ENCODE assay signal across 1 cellular context in genomic region chr16:69465083-69465721, GRCh38.
A peak's percentile ranks its signal among the peaks of the same experiment; 100 is the strongest.
TF ChIP-seq lines count a peak whose summit lies in the region.

No MANE protein-coding gene starts in this region.

TF ChIP-seq in HepG2, 621 proteins besides CTCF, POLR2A, EP300 and RAD21 (continued from another document and continues in another):
- peak; percentile 31; the same call in 1 of the 2 replicates for TF ChIP-seq IKZF5 (CRISPR knock-in tag; IDR thresholded peaks at IDR 0.05)
- TF ChIP-seq, protein P1, sequence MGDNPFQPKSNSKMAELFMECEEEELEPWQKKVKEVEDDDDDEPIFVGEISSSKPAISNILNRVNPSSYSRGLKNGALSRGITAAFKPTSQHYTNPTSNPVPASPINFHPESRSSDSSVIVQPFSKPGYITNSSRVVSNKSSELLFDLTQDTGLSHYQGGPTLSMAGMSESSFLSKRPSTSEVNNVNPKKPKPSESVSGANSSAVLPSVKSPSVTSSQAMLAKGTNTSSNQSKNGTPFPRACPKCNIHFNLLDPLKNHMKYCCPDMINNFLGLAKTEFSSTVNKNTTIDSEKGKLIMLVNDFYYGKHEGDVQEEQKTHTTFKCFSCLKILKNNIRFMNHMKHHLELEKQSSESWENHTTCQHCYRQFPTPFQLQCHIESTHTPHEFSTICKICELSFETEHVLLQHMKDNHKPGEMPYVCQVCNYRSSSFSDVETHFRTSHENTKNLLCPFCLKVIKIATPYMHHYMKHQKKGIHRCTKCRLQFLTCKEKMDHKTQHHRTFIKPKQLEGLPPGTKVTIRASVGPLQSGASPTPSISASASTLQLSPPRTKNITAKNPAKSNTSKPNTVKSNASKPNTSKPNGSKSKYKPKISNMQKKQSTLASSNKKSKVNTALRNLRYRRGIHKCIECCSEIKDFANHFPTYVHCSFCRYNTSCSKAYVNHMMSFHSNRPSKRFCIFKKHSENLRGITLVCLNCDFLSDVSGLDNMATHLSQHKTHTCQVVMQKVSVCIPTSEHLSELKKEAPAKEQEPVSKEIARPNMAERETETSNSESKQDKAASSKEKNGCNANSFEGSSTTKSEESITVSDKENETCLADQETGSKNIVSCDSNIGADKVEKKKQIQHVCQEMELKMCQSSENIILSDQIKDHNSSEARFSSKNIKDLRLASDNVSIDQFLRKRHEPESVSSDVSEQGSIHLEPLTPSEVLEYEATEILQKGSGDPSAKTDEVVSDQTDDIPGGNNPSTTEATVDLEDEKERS (CRISPR knock-in tag; IDR thresholded peaks at IDR 0.05) = 0 out of 2 replicates have a peak, but pooled peaks have one; percentile 25
- TF ChIP-seq, protein P2, sequence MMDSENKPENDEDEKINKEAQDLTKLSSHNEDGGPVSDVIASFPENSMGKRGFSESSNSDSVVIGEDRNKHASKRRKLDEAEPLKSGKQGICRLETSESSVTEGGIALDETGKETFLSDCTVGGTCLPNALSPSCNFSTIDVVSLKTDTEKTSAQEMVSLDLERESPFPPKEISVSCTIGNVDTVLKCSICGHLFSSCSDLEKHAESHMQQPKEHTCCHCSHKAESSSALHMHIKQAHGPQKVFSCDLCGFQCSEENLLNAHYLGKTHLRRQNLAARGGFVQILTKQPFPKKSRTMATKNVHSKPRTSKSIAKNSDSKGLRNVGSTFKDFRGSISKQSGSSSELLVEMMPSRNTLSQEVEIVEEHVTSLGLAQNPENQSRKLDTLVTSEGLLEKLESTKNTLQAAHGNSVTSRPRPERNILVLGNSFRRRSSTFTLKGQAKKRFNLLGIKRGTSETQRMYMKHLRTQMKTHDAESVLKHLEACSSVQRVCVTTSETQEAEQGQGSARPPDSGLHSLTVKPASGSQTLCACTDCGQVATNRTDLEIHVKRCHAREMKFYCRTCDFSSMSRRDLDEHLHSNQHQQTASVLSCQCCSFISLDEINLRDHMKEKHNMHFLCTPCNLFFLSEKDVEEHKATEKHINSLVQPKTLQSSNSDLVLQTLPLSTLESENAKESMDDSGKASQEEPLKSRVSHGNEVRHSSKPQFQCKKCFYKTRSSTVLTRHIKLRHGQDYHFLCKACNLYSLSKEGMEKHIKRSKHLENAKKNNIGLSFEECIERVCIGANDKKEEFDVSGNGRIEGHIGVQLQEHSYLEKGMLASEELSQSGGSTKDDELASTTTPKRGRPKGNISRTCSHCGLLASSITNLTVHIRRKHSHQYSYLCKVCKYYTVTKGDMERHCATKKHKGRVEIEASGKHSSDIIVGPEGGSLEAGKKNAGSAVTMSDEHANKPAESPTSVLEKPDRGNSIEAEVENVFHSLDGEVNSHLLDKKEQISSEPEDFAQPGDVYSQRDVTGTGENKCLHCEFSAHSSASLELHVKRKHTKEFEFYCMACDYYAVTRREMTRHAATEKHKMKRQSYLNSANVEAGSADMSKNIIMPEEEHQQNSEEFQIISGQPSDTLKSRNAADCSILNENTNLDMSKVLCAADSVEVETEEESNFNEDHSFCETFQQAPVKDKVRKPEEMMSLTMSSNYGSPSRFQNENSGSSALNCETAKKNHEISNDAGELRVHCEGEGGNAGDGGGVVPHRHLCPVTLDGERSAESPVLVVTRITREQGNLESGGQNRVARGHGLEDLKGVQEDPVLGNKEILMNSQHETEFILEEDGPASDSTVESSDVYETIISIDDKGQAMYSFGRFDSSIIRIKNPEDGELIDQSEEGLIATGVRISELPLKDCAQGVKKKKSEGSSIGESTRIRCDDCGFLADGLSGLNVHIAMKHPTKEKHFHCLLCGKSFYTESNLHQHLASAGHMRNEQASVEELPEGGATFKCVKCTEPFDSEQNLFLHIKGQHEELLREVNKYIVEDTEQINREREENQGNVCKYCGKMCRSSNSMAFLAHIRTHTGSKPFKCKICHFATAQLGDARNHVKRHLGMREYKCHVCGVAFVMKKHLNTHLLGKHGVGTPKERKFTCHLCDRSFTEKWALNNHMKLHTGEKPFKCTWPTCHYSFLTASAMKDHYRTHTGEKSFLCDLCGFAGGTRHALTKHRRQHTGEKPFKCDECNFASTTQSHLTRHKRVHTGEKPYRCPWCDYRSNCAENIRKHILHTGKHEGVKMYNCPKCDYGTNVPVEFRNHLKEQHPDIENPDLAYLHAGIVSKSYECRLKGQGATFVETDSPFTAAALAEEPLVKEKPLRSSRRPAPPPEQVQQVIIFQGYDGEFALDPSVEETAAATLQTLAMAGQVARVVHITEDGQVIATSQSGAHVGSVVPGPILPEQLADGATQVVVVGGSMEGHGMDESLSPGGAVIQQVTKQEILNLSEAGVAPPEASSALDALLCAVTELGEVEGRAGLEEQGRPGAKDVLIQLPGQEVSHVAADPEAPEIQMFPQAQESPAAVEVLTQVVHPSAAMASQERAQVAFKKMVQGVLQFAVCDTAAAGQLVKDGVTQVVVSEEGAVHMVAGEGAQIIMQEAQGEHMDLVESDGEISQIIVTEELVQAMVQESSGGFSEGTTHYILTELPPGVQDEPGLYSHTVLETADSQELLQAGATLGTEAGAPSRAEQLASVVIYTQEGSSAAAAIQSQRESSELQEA (CRISPR knock-in tag; IDR thresholded peaks at IDR 0.05; ENCODE audit: not compliant biosample characterization) = no peak
- no peak for TF ChIP-seq ZNF34 (CRISPR knock-in tag; IDR thresholded peaks at IDR 0.05; ENCODE audit: borderline replicate concordance)
- TF ChIP-seq ZNF720 (CRISPR knock-in tag; IDR thresholded peaks at IDR 0.05) = no peak
- TF ChIP-seq, protein P3, sequence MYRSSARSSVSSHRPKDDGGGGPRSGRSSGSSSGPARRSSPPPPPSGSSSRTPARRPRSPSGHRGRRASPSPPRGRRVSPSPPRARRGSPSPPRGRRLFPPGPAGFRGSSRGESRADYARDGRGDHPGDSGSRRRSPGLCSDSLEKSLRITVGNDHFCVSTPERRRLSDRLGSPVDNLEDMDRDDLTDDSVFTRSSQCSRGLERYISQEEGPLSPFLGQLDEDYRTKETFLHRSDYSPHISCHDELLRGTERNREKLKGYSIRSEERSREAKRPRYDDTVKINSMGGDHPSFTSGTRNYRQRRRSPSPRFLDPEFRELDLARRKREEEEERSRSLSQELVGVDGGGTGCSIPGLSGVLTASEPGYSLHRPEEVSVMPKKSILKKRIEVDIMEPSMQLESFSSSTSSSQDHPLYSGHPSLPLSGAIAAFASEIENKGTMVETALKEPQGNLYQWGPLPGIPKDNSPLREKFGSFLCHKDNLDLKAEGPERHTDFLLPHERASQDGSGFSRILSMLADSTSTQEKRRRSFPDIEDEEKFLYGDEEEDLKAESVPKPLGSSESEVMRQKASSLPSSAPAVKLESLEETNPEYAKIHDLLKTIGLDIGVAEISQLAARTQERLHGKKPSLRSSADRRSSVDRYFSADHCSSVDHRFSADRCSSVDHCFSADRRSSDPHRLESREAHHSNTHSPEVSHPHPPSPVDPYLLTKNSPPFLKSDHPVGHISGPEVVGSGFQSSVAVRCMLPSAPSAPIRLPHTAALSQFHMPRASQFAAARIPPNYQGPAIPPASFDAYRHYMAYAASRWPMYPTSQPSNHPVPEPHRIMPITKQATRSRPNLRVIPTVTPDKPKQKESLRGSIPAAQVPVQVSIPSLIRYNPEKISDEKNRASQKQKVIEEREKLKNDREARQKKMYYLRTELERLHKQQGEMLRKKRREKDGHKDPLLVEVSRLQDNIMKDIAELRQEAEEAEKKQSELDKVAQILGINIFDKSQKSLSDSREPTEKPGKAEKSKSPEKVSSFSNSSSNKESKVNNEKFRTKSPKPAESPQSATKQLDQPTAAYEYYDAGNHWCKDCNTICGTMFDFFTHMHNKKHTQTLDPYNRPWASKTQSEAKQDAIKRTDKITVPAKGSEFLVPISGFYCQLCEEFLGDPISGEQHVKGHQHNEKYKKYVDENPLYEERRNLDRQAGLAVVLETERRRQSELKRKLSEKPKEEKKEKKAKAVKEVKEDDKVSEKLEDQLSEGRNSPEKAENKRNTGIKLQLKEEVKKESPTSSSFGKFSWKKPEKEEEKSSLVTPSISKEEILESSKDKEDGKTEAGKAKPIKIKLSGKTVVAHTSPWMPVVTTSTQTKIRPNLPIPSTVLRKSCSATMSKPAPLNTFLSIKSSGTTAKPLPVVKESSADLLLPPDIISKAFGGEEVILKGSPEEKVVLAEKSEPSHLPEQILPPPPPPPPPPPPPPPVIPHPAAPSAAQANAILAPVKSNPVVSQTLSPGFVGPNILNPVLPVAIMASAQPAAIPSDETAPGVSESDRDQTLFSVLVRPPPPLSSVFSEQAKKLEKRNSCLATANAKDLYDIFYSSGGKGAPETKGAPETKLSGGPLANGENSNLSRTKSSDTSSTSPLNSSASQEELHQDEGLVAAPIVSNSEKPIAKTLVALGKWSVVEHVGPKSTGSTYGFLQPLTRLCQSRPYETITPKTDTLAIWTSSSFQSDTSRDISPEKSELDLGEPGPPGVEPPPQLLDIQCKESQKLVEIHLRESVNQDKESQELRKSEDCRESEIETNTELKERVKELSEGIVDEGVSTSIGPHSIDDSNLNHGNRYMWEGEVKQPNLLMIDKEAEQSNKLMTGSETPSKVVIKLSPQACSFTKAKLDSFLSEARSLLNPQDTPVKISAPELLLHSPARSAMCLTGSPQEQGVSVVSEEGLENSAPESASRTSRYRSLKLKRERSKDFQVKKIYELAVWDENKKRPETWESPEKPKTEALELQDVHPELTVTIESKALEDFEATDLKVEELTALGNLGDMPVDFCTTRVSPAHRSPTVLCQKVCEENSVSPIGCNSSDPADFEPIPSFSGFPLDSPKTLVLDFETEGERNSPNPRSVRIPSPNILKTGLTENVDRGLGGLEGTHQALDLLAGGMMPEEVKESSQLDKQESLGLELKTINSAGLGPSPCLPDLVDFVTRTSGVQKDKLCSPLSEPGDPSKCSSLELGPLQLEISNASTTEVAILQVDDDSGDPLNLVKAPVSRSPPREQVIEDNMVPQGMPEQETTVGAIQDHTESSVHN (CRISPR knock-in tag; IDR thresholded peaks at IDR 0.05) = no peak
- no peak for TF ChIP-seq MTA3 (CRISPR knock-in tag; IDR thresholded peaks at IDR 0.05)
- no peak for TF ChIP-seq U2AF1 (optimal IDR thresholded peaks at IDR 0.05; ENCODE audit: low read depth, low read length)
- no peak for TF ChIP-seq SOX6 (IDR thresholded peaks at IDR 0.05)
- TF ChIP-seq SOX6 (CRISPR knock-in tag; IDR thresholded peaks at IDR 0.05) = 0 out of 2 replicates have a peak, but pooled peaks have one; percentile 32
- TF ChIP-seq ZNF234 (CRISPR knock-in tag; conservative IDR thresholded peaks at IDR 0.05) = no peak
- no peak for TF ChIP-seq GATAD1 (CRISPR knock-in tag; IDR thresholded peaks at IDR 0.05)
- TF ChIP-seq ZBTB38 (CRISPR knock-in tag; IDR thresholded peaks at IDR 0.05) = no peak
- TF ChIP-seq YY1 (IDR thresholded peaks at IDR 0.05; ENCODE audit: insufficient read depth, insufficient replicate concordance, low read depth, low read length) = peak; percentile 47
- no peak for TF ChIP-seq RFXAP (CRISPR knock-in tag; IDR thresholded peaks at IDR 0.05; ENCODE audit: borderline replicate concordance)
- TF ChIP-seq KAT7 (CRISPR knock-in tag; IDR thresholded peaks at IDR 0.05; ENCODE audit: borderline replicate concordance) = no peak
- TF ChIP-seq, protein P4, sequence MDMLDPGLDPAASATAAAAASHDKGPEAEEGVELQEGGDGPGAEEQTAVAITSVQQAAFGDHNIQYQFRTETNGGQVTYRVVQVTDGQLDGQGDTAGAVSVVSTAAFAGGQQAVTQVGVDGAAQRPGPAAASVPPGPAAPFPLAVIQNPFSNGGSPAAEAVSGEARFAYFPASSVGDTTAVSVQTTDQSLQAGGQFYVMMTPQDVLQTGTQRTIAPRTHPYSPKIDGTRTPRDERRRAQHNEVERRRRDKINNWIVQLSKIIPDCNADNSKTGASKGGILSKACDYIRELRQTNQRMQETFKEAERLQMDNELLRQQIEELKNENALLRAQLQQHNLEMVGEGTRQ (IDR thresholded peaks at IDR 0.05; ENCODE audit: low read depth, low read length) = no peak
- TF ChIP-seq, protein P4 (CRISPR knock-in tag; IDR thresholded peaks at IDR 0.05; ENCODE audit: borderline replicate concordance) = no peak
- no peak for TF ChIP-seq ZNF232 (CRISPR knock-in tag; IDR thresholded peaks at IDR 0.05; ENCODE audit: borderline replicate concordance)
- no peak for TF ChIP-seq IKZF4 (CRISPR knock-in tag; IDR thresholded peaks at IDR 0.05; ENCODE audit: borderline replicate concordance, low read depth, not compliant biosample characterization)
- TF ChIP-seq ZNF549 (CRISPR knock-in tag; IDR thresholded peaks at IDR 0.05) = no peak
- TF ChIP-seq MXD3 (CRISPR knock-in tag; IDR thresholded peaks at IDR 0.05) = no peak
- no peak for TF ChIP-seq THAP11 (CRISPR knock-in tag; IDR thresholded peaks at IDR 0.05)
- peak; percentile 63; the same call in 1 of the 2 replicates for TF ChIP-seq HDAC2 (CRISPR knock-in tag; IDR thresholded peaks at IDR 0.05)
- TF ChIP-seq ETV6 (CRISPR knock-in tag; conservative IDR thresholded peaks at IDR 0.05) = no peak
- no peak for TF ChIP-seq NAIF1 (CRISPR knock-in tag; IDR thresholded peaks at IDR 0.05; ENCODE audit: borderline replicate concordance)
- TF ChIP-seq TBP (CRISPR knock-in tag; IDR thresholded peaks at IDR 0.05) = no peak
